Comparison of ENCODE assay signal across 28 cellular contexts in the genomic region with DNA sequence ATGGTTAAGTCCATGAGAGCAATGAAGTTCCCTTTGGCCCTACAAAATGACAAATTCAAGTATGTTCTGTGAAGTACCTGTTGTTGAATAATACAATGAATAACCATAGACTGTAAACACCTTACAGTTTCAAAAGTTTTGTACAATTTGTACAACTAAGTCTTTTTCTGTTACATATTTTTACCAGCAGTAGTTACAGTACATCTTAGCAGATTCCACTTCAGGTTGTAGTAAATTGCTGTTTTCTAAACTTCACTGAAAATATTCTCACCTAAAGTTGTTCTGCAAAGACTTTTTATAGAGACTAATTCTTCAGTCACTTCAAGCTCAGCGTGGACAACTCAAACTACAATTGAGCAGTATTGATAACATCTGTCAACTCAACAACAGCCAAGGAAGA.
"Had no signal": no experiment of that assay in that cellular context is flagged by ENCODE, and none has a peak within 500 bp of the region (broad histone marks: within the 10 kb centered on the region; RNA-seq: fewer than 3 reads in every experiment).

No MANE protein-coding gene starts in this region.

- H3K4me1 ChIP-seq: colonic mucosa, esophagus squamous epithelium, gastrocnemius medialis, heart right ventricle, left lung, lower lobe of right lung had no signal

- H3K27ac Mint-ChIP-seq: dendritic cell treated with granulocyte-macrophage colony-stimulating factor and Interleukin-4, amounts not matched to agents 40 ng/mL and 50 ng/mL, for 4 days; effector memory CD8-positive, alpha-beta T cell; endodermal cell; mesothelial cell of epicardium; naive B cell had no signal

- DNase-seq: colonic mucosa; cortex of kidney; effector CD8-positive, alpha-beta T cell; effector memory CD8-positive, alpha-beta T cell; endodermal cell; erythroblast; esophagus squamous epithelium; foreskin fibroblast; foreskin melanocyte; gastrocnemius medialis; glutamatergic neuron; head of caudate nucleus; heart right ventricle; hippocampal formation; left cardiac atrium; left lung; left ventricle myocardium superior; lower lobe of right lung; mesenchymal stem cell; mucosa of descending colon; naive B cell had no signal

- ATAC-seq: effector memory CD8-positive, alpha-beta T cell; esophagus mucosa; gastrocnemius medialis; heart right ventricle; left cardiac atrium; left lung; left ventricle myocardium superior; lower lobe of right lung had no signal

- H3K4me1 Mint-ChIP-seq: mesothelial cell of epicardium had no signal

- H3K9me3 Mint-ChIP-seq: dendritic cell treated with granulocyte-macrophage colony-stimulating factor and Interleukin-4, amounts not matched to agents 40 ng/mL and 50 ng/mL, for 4 days; effector memory CD8-positive, alpha-beta T cell had no signal

- H3K27me3 Mint-ChIP-seq: dendritic cell treated with granulocyte-macrophage colony-stimulating factor and Interleukin-4, amounts not matched to agents 40 ng/mL and 50 ng/mL, for 4 days; effector memory CD8-positive, alpha-beta T cell; naive B cell had no signal

- H3K27ac ChIP-seq: colonic mucosa, epithelial cell of prostate, esophagus squamous epithelium, gastrocnemius medialis, heart right ventricle, left lung, lower lobe of right lung had no signal

- FAIRE-seq: endometrium, islet of Langerhans, keratinocyte had no signal

- H3K4me3 Mint-ChIP-seq: dendritic cell treated with granulocyte-macrophage colony-stimulating factor and Interleukin-4, amounts not matched to agents 40 ng/mL and 50 ng/mL, for 4 days; effector memory CD8-positive, alpha-beta T cell; endodermal cell; mesothelial cell of epicardium; naive B cell had no signal

- H3K27me3 ChIP-seq: colonic mucosa, esophagus squamous epithelium, gastrocnemius medialis, heart right ventricle, left lung had no signal

- H3K4me3 ChIP-seq: colonic mucosa, esophagus squamous epithelium, gastrocnemius medialis, heart right ventricle, left lung, lower lobe of right lung, mucosa of descending colon had no signal

- H3K9me3 ChIP-seq: colonic mucosa, esophagus squamous epithelium, gastrocnemius medialis, left lung, lower lobe of right lung, mucosa of descending colon had no signal

- H3K36me3 ChIP-seq: colonic mucosa had no signal
